ENCODE assay signal across 1 cellular context in genomic region chr9:96299823-96300222, GRCh38.
TF ChIP-seq lines count a peak whose summit lies in the region.

No MANE protein-coding gene starts in this region.

TF ChIP-seq in IMR-90, 13 proteins besides CTCF, POLR2A, EP300 and RAD21:
- TF ChIP-seq MAZ (IDR thresholded peaks at IDR 0.05; ENCODE audit: borderline replicate concordance, low read depth, low read length): no peak
- no peak for TF ChIP-seq CHD1 (IDR thresholded peaks at IDR 0.05; ENCODE audit: low read depth, low read length)
- TF ChIP-seq USF2 (IDR thresholded peaks at IDR 0.05; ENCODE audit: low read depth, low read length): no peak
- no peak for TF ChIP-seq SMC3 (IDR thresholded peaks at IDR 0.05; ENCODE audit: low read depth, low read length)
- no peak for TF ChIP-seq MAFK (IDR thresholded peaks at IDR 0.05; ENCODE audit: low read depth, low read length)
- TF ChIP-seq BHLHE40 (IDR thresholded peaks at IDR 0.05; ENCODE audit: low read depth, low read length): no peak
- no peak for TF ChIP-seq ELK1 (IDR thresholded peaks at IDR 0.05; ENCODE audit: borderline replicate concordance, low read depth, low read length)
- TF ChIP-seq NFE2L2 (IDR thresholded peaks at IDR 0.05; ENCODE audit: low read depth, low read length): no peak
- TF ChIP-seq CEBPB (IDR thresholded peaks at IDR 0.05; ENCODE audit: low read depth, low read length): no peak
- TF ChIP-seq RFX5 (IDR thresholded peaks at IDR 0.05; ENCODE audit: low read depth, low read length): no peak
- TF ChIP-seq FOS (IDR thresholded peaks at IDR 0.05; ENCODE audit: low read depth, low read length): no peak
- TF ChIP-seq MXI1 (IDR thresholded peaks at IDR 0.05; ENCODE audit: borderline replicate concordance, low read depth, low read length): no peak
- TF ChIP-seq RCOR1 (IDR thresholded peaks at IDR 0.05; ENCODE audit: insufficient replicate concordance, low read length): no peak
